8 cellular contexts compared by ENCODE assay signal in the genomic region with DNA sequence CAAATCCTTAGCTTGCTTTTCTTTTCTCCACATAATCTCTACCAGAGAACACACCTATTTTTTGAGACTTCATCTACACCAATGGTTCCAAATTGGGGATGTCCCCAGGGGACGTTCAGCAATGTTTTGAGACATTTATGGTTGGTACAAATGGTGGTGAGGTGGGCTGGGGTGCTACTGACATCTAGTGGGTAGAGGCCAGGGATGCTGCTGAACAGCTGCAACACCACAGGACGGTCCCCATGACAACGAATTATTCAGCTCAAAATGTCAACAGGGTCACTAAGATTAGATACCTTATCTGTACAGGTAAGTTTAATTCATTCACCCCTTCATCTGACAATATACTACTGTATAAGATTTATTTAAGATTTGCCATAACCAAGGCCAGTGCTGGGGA. TPM values are rescaled to one million over a fixed set of nuclear protein-coding genes. Genes with fewer than 3 reads are reported as not detected.
A peak's percentile ranks its signal among the peaks of the same experiment; 100 is the strongest.
DNase-seq lines count a peak whose midpoint lies in the region; ATAC-seq and TF ChIP-seq lines count a peak whose summit lies in the region.

No MANE protein-coding gene starts in this region.

- no peak overlapping the region for H3K27ac ChIP-seq in neural cell (ENCODE audit: low read length)
- H3K27ac ChIP-seq in CD8-positive, alpha-beta T cell (ENCODE audit: low read depth, low read length) = no peak overlapping the region

- POLR2A ChIA-PET in CD8-positive, alpha-beta T cell (lab: Charles Lee) = no interaction called here

- peaks cover 0 to 16% (median 8%) of the 10 kb centered on the region in 5 experiments for H3K9me3 Mint-ChIP-seq in brain
- peaks cover 5% of the 10 kb centered on the region for H3K9me3 Mint-ChIP-seq in CD8-positive, alpha-beta T cell

- no peaks in the 10 kb centered on the region for H3K27me3 ChIP-seq in neural cell (ENCODE audit: insufficient read depth, low read depth, low read length)
- no peaks in the 10 kb centered on the region for H3K27me3 ChIP-seq in CD8-positive, alpha-beta T cell (ENCODE audit: insufficient read depth, low read length)

- H3F3A ChIP-seq in neural cell (ENCODE audit: insufficient read depth, low read length, poor library complexity, severe bottlenecking) = no peaks in the 10 kb centered on the region

- H3K9ac ChIP-seq in neural cell (ENCODE audit: low read length) = no peak overlapping the region

- no peak overlapping the region for H2AFZ ChIP-seq in neural cell (ENCODE audit: low read depth, low read length)

- H3K27ac Mint-ChIP-seq in brain = peak overlapping the region; percentile 74 to 94 (median 81)
- no peak overlapping the region for H3K27ac Mint-ChIP-seq in CD8-positive, alpha-beta T cell

- peaks cover 22% of the 10 kb centered on the region for H3K4me1 Mint-ChIP-seq in brain
- H3K4me1 Mint-ChIP-seq in CD8-positive, alpha-beta T cell (ENCODE audit: low read depth) = no peaks in the 10 kb centered on the region

- peaks cover 66% of the 10 kb centered on the region for H3K36me3 Mint-ChIP-seq in brain
- peaks cover 77% of the 10 kb centered on the region for H3K36me3 Mint-ChIP-seq in CD8-positive, alpha-beta T cell

- H3K79me2 ChIP-seq in neural cell (replicated peaks; ENCODE audit: insufficient read depth, low read length) = no peaks in the 10 kb centered on the region

- no peaks in the 10 kb centered on the region for H3K4me1 ChIP-seq in CD8-positive, alpha-beta T cell (ENCODE audit: insufficient read depth, low read length)

- TF ChIP-seq RAD21 in neural cell (conservative IDR thresholded peaks at IDR 0.05) = peak; percentile 38

- no peak overlapping the region for H3K4me2 ChIP-seq in neural cell (ENCODE audit: low read length)

- CTCF ChIA-PET in CD8-positive, alpha-beta T cell (lab: Charles Lee) = no interaction called here

- no peak for TF ChIP-seq EP300 in neural cell (conservative IDR thresholded peaks at IDR 0.05; ENCODE audit: poor library complexity, severe bottlenecking)

- intact Hi-C loops in CD8-positive, alpha-beta T cell (cut with DNase I, micrococcal nuclease) = no loop called here

- H3K27me3 Mint-ChIP-seq in brain = no peaks in the 10 kb centered on the region
- H3K27me3 Mint-ChIP-seq in CD8-positive, alpha-beta T cell (ENCODE audit: low read depth) = no peaks in the 10 kb centered on the region

- H3K36me3 ChIP-seq in neural cell (ENCODE audit: insufficient read depth, low read length) = no peaks in the 10 kb centered on the region
- H3K36me3 ChIP-seq in CD8-positive, alpha-beta T cell (ENCODE audit: insufficient read depth, low read length) = peaks cover 6% of the 10 kb centered on the region

- peak overlapping the region in 2 of 5 experiments; percentile 1 to 12 for H3K4me3 Mint-ChIP-seq in brain
- H3K4me3 Mint-ChIP-seq in CD8-positive, alpha-beta T cell = no peak overlapping the region

- H4K20me1 ChIP-seq in neural cell (ENCODE audit: insufficient read depth) = no peaks in the 10 kb centered on the region

- no peaks in the 10 kb centered on the region for H3K9me3 ChIP-seq in neural cell (ENCODE audit: low read length)
- H3K9me3 ChIP-seq in CD8-positive, alpha-beta T cell (ENCODE audit: low read length) = no peaks in the 10 kb centered on the region

- no peak for ATAC-seq in CD8-positive, alpha-beta T cell

- H3K4me3 ChIP-seq in neural cell (ENCODE audit: low read length) = no peak overlapping the region
- no peak overlapping the region for H3K4me3 ChIP-seq in CD8-positive, alpha-beta T cell (ENCODE audit: low read depth, low read length)

- no peaks in the 10 kb centered on the region for H3K9me2 ChIP-seq in neural cell (ENCODE audit: insufficient read depth, low read length)

- TF ChIP-seq CTCF in GM12874 (IDR thresholded peaks at IDR 0.05; ENCODE audit: insufficient read depth, low read depth, low read length) (0 out of 2 replicates have a peak, but pooled peaks have one; percentile 21), brain (conservative IDR thresholded peaks at IDR 0.05) (peak; percentile 40 to 66), neural cell (IDR thresholded peaks at IDR 0.05; ENCODE audit: poor library complexity, severe bottlenecking) (peak; percentile 48)
- TF ChIP-seq CTCF in CD8-positive, alpha-beta T cell (IDR thresholded peaks at IDR 0.05) = no peak

- DNase-seq in M059J (ENCODE audit: low read depth) (peak; percentile 33), DMS79 (lab: John Stamatoyannopoulos, UW) (no peak), amniotic stem cell (lab: John Stamatoyannopoulos, UW) (no peak), NCI-H2029 (lab: John Stamatoyannopoulos, UW) (no peak)
- no peak for DNase-seq in CD8-positive, alpha-beta T cell

TF ChIP-seq in neural cell, 6 proteins besides CTCF, POLR2A, EP300 and RAD21:
- TF ChIP-seq TAF1 (IDR thresholded peaks at IDR 0.05; ENCODE audit: low read depth) = no peak
- TF ChIP-seq, protein P1, sequence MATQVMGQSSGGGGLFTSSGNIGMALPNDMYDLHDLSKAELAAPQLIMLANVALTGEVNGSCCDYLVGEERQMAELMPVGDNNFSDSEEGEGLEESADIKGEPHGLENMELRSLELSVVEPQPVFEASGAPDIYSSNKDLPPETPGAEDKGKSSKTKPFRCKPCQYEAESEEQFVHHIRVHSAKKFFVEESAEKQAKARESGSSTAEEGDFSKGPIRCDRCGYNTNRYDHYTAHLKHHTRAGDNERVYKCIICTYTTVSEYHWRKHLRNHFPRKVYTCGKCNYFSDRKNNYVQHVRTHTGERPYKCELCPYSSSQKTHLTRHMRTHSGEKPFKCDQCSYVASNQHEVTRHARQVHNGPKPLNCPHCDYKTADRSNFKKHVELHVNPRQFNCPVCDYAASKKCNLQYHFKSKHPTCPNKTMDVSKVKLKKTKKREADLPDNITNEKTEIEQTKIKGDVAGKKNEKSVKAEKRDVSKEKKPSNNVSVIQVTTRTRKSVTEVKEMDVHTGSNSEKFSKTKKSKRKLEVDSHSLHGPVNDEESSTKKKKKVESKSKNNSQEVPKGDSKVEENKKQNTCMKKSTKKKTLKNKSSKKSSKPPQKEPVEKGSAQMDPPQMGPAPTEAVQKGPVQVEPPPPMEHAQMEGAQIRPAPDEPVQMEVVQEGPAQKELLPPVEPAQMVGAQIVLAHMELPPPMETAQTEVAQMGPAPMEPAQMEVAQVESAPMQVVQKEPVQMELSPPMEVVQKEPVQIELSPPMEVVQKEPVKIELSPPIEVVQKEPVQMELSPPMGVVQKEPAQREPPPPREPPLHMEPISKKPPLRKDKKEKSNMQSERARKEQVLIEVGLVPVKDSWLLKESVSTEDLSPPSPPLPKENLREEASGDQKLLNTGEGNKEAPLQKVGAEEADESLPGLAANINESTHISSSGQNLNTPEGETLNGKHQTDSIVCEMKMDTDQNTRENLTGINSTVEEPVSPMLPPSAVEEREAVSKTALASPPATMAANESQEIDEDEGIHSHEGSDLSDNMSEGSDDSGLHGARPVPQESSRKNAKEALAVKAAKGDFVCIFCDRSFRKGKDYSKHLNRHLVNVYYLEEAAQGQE (IDR thresholded peaks at IDR 0.05; ENCODE audit: borderline replicate concordance) = no peak
- TF ChIP-seq POLR2AphosphoS5 (IDR thresholded peaks at IDR 0.05) = no peak
- no peak for TF ChIP-seq MXI1 (conservative IDR thresholded peaks at IDR 0.05; ENCODE audit: poor library complexity, severe bottlenecking)
- TF ChIP-seq SMC3 (conservative IDR thresholded peaks at IDR 0.05; ENCODE audit: poor library complexity) = peak; percentile 16
- no peak for TF ChIP-seq EZH2 (IDR thresholded peaks at IDR 0.05; ENCODE audit: borderline replicate concordance, insufficient read depth, low read length, poor library complexity, severe bottlenecking)

RNA-seq across cellular contexts. Expression of a gene that starts 14.4 kb away (rescaled TPM):
- total RNA-seq in M059J (2014; rRNA removed; shearing (Covaris generic)) = 5.0 and 14.2 TPM in 2 replicates
- polyA plus RNA-seq in brain (ENCODE audit: insufficient read depth, low read depth, low replicate concordance) (3.1 TPM), neural cell (38.7 and 48.1 TPM in 2 replicates)
- polyA minus RNA-seq in neural cell = 35.1 and 37.0 TPM in 2 replicates
- total RNA-seq in CD8-positive, alpha-beta T cell = 10 to 100 TPM in 1 of 2 experiments, 1 to 10 TPM in 1; 10.0 to 12.6 TPM
